ENCODE assay signal across 13 cellular contexts in genomic region chr2:121225681-121226080, GRCh38. TPM values are rescaled to one million over a fixed set of nuclear protein-coding genes. Genes with fewer than 3 reads are reported as not detected.
A peak's percentile ranks its signal among the peaks of the same experiment; 100 is the strongest.
DNase-seq lines count a peak whose midpoint lies in the region; ATAC-seq, FAIRE-seq and TF ChIP-seq lines count a peak whose summit lies in the region.
"Not testable (repeated sequence)": the region's sequence is repeated elsewhere in the genome, so short reads cannot be mapped to it uniquely, and the experiment has no call there.
"Had no signal": no experiment of that assay in that cellular context is flagged by ENCODE, and none has a peak within 500 bp of the region (broad histone marks: within the 10 kb centered on the region; RNA-seq: fewer than 3 reads in every experiment).

No MANE protein-coding gene starts in this region.

- not testable (repeated sequence) for H2BK120ac ChIP-seq in neuronal stem cell (ENCODE audit: low read depth, low read length); trophoblast cell (ENCODE audit: insufficient read depth, low read length, poor library complexity)

- not testable (repeated sequence) for FAIRE-seq in kidney (lab: Jason Lieb, UNC)
- peak; percentile 98 for FAIRE-seq in urothelium cell line (lab: Jason Lieb, UNC)

- not testable (repeated sequence) for TF ChIP-seq POLR2A in spleen (IDR thresholded peaks at IDR 0.05); thyroid gland (IDR thresholded peaks at IDR 0.05)

- H3K4me1 ChIP-seq in kidney (ENCODE audit: control insufficient read depth in 1 of 2, insufficient read depth in 1 of 2, low read depth in 1 of 2, low read length in 2 of 2) (peaks cover 19 to 24% of the 10 kb centered on the region in 2 donors), thyroid gland (peaks cover 33 to 36% of the 10 kb centered on the region in 2 donors)
- not testable (repeated sequence) for H3K4me1 ChIP-seq in lower lobe of right lung; neuronal stem cell (ENCODE audit: control insufficient read depth in 2 of 2, insufficient read depth in 1 of 2, low read depth in 1 of 2, low read length in 2 of 2); trophoblast cell (ENCODE audit: control insufficient read depth in 1 of 2, insufficient read depth in 2 of 2, low read length in 2 of 2); spleen

- not testable (repeated sequence) for ATAC-seq in lower lobe of right lung

- not testable (repeated sequence) for H3K9me3 ChIP-seq in kidney (ENCODE audit: control insufficient read depth in 1 of 2, low read length in 2 of 2); lower lobe of right lung; neuronal stem cell (replicated peaks in 1 of 2; ENCODE audit: control insufficient read depth in 2 of 2, insufficient read depth in 1 of 2, low read depth in 1 of 2, low read length in 2 of 2); trophoblast cell (ENCODE audit: insufficient read depth, low read depth, low read length); spleen; thyroid gland

- H3K27me3 Mint-ChIP-seq in chondrocyte (ENCODE audit: low read depth) = peaks cover 22% of the 10 kb centered on the region

- not testable (repeated sequence) for H4K8ac ChIP-seq in neuronal stem cell (ENCODE audit: low read depth, low read length); trophoblast cell (ENCODE audit: low read depth, low read length)

- H3K4me3 Mint-ChIP-seq in chondrocyte (ENCODE audit: unreplicated experiment) = not testable (repeated sequence)

- WGBS in neuronal stem cell (ENCODE audit: extremely low coverage in 2 of 2, insufficient read length in 2 of 2, insufficient replicate concordance in 1 of 2), 2 donors = no CpG with 5 or more reads among the region's 26 CpGs
- WGBS in trophoblast cell (ENCODE audit: extremely low coverage, insufficient coverage, insufficient read length) = no CpG with 5 or more reads among the region's 26 CpGs
- 88 to 97% (median 93%) methylated on average over 24 to 26 of the region's 26 CpGs for WGBS in spleen, 5 donors
- WGBS in thyroid gland, 2 donors = 91 to 92% methylated on average over 18 to 25 of the region's 26 CpGs

- peak overlapping the region; percentile 9 for H3K23ac ChIP-seq in neuronal stem cell (ENCODE audit: low read depth, low read length, poor library complexity)
- H3K23ac ChIP-seq in trophoblast cell (ENCODE audit: low read length) = not testable (repeated sequence)

- not testable (repeated sequence) for H3K79me1 ChIP-seq in neuronal stem cell (ENCODE audit: low read depth, low read length); trophoblast cell (ENCODE audit: low read length)

- not testable (repeated sequence) for H3K14ac ChIP-seq in neuronal stem cell (ENCODE audit: low read length); trophoblast cell (ENCODE audit: low read length)

- not testable (repeated sequence) for TF ChIP-seq CTCF in chondrocyte (IDR thresholded peaks at IDR 0.05); kidney (IDR thresholded peaks at IDR 0.05; ENCODE audit: borderline replicate concordance, extremely low read depth, insufficient read depth); lower lobe of right lung (IDR thresholded peaks at IDR 0.05); spleen (IDR thresholded peaks at IDR 0.05 in 8 of 11, conservative IDR thresholded peaks at IDR 0.05 in 3 of 11); thyroid gland (IDR thresholded peaks at IDR 0.05)

- H3K18ac ChIP-seq in neuronal stem cell (ENCODE audit: low read length); trophoblast cell (ENCODE audit: low read length): not testable (repeated sequence)

- H2BK5ac ChIP-seq in neuronal stem cell (ENCODE audit: low read length); trophoblast cell (ENCODE audit: low read depth, low read length, poor library complexity): not testable (repeated sequence)

- intact Hi-C loops in kidney (cut with DNase I); lower lobe of right lung (cut with DNase I); spleen (cut with DNase I; ENCODE audit: low total_unique reads); thyroid gland (cut with DNase I): not testable (repeated sequence)

- peak; percentile 36 for DNase-seq in chondrocyte (ENCODE audit: low spot score)
- DNase-seq in kidney = peak; percentile 30
- DNase-seq in lower lobe of right lung = peak; percentile 34
- not testable (repeated sequence) for DNase-seq in neuronal stem cell (ENCODE audit: low spot score); trophoblast cell; thyroid gland; urothelium cell line (ENCODE audit: low spot score)
- DNase-seq in spleen = peak; percentile 51

- peak overlapping the region; percentile 25 to 63 for H3K27ac ChIP-seq in kidney (ENCODE audit: low read depth in 2 of 2, low read length in 2 of 2)
- H3K27ac ChIP-seq in lower lobe of right lung; neuronal stem cell (replicated peaks; ENCODE audit: low read length); trophoblast cell (ENCODE audit: low read depth, low read length); spleen: not testable (repeated sequence)
- H3K27ac ChIP-seq in thyroid gland = peak overlapping the region in 2 of 3 donors; percentile 11 to 68

- H3K4me1 Mint-ChIP-seq in chondrocyte (ENCODE audit: low read depth) = not testable (repeated sequence)

- not testable (repeated sequence) for H3K36me3 Mint-ChIP-seq in chondrocyte (ENCODE audit: low read depth)

- not testable (repeated sequence) for H4K91ac ChIP-seq in neuronal stem cell (ENCODE audit: low read depth, low read length, poor library complexity); trophoblast cell (ENCODE audit: low read depth, low read length)

- not testable (repeated sequence) for H3K9ac ChIP-seq in kidney (ENCODE audit: low read length in 2 of 2); neuronal stem cell (ENCODE audit: low read depth, low read length, poor library complexity); trophoblast cell (ENCODE audit: low read length)

- H3K9me3 Mint-ChIP-seq in chondrocyte (ENCODE audit: low read depth) = not testable (repeated sequence)

- not testable (repeated sequence) for H3K79me2 ChIP-seq in trophoblast cell (ENCODE audit: control insufficient read depth, insufficient read depth, low read length, poor library complexity)

- H2AK5ac ChIP-seq in neuronal stem cell (ENCODE audit: low read depth, low read length); trophoblast cell (ENCODE audit: low read length): not testable (repeated sequence)

- not testable (repeated sequence) for H3K4me3 ChIP-seq in kidney (ENCODE audit: low read length in 2 of 2); lower lobe of right lung; spleen; thyroid gland (replicated peaks in 1 of 3)
- H3K4me3 ChIP-seq in neuronal stem cell (ENCODE audit: low read length in 2 of 2) = peak overlapping the region in 1 of 2 donors; percentile 47
- peak overlapping the region; percentile 44 for H3K4me3 ChIP-seq in trophoblast cell (ENCODE audit: low read depth, low read length)

- not testable (repeated sequence) for H2BK12ac ChIP-seq in neuronal stem cell (ENCODE audit: low read length); trophoblast cell (ENCODE audit: low read length)

- not testable (repeated sequence) for H3K27me3 ChIP-seq in lower lobe of right lung (ENCODE audit: low read depth); neuronal stem cell (ENCODE audit: control insufficient read depth in 3 of 3, insufficient read depth in 3 of 3, low read depth in 1 of 3, low read length in 3 of 3); trophoblast cell (ENCODE audit: insufficient read depth, low read length); spleen (replicated peaks in 1 of 7); thyroid gland

- not testable (repeated sequence) for H3K4me2 ChIP-seq in neuronal stem cell (ENCODE audit: insufficient read depth, low read length, poor library complexity, severe bottlenecking); trophoblast cell (ENCODE audit: low read length)

- H4K12ac ChIP-seq in trophoblast cell (ENCODE audit: low read depth, low read length) = not testable (repeated sequence)

- H2AFZ ChIP-seq in neuronal stem cell (ENCODE audit: low read length); trophoblast cell (ENCODE audit: insufficient read depth, low read length, poor library complexity): not testable (repeated sequence)

- H3K36me3 ChIP-seq in kidney (ENCODE audit: control insufficient read depth in 1 of 2, insufficient read depth in 2 of 2, low read length in 2 of 2) (peaks cover 40 to 50% of the 10 kb centered on the region in 2 donors), lower lobe of right lung (peaks cover 18% of the 10 kb centered on the region), thyroid gland (peaks cover 26 to 34% of the 10 kb centered on the region in 2 donors)
- H3K36me3 ChIP-seq in neuronal stem cell (replicated peaks in 1 of 2; ENCODE audit: control insufficient read depth in 2 of 2, insufficient read depth in 2 of 2, low read length in 2 of 2); trophoblast cell (ENCODE audit: control insufficient read depth in 1 of 2, insufficient read depth in 2 of 2, low read length in 2 of 2); spleen: not testable (repeated sequence)

- not testable (repeated sequence) for H2BK15ac ChIP-seq in neuronal stem cell (ENCODE audit: low read length)

- not testable (repeated sequence) for H3K27ac Mint-ChIP-seq in chondrocyte (ENCODE audit: unreplicated experiment)

- not testable (repeated sequence) for H3K4ac ChIP-seq in neuronal stem cell (ENCODE audit: low read length); trophoblast cell (ENCODE audit: low read depth, low read length)

RNA-seq across cellular contexts. Expression of gene TFCP2L1, which starts 59.3 kb away (rescaled TPM):
- total RNA-seq in chondrocyte = 0.02 TPM in 1 of 3 replicates, not detected in the others
- 172 TPM for total RNA-seq in kidney
- 44.4 TPM for polyA plus RNA-seq in kidney (ENCODE audit: insufficient read depth, low read depth, low replicate concordance)
- total RNA-seq in lower lobe of right lung = 19.2 TPM
- polyA plus RNA-seq in neuronal stem cell (2013, experiment 1 of 2) = 0.01 TPM
- 0.03 TPM for polyA plus RNA-seq in neuronal stem cell (2013, experiment 2 of 2)
- 5.2 and 5.3 TPM in 2 replicates for polyA plus RNA-seq in trophoblast cell (2013)
- 1 to 10 TPM; 2.4 to 8.9 (median 5.2) TPM for total RNA-seq in spleen
- polyA plus RNA-seq in spleen = 1 to 10 TPM in 1 of 3 donors, under 1 TPM in 2; 0.15 to 1.8 (median 0.39) TPM
- 100 to 1,000 TPM in 3 of 4 donors, 10 to 100 TPM in 1; 97.4 to 188 (median 146) TPM for total RNA-seq in thyroid gland
- total RNA-seq: A673, B cell had no signal
- polyA plus RNA-seq: AG04450; CD4-positive, alpha-beta memory T cell; CD4-positive, CD25-positive, alpha-beta regulatory T cell had no signal
